In the genomic region with DNA sequence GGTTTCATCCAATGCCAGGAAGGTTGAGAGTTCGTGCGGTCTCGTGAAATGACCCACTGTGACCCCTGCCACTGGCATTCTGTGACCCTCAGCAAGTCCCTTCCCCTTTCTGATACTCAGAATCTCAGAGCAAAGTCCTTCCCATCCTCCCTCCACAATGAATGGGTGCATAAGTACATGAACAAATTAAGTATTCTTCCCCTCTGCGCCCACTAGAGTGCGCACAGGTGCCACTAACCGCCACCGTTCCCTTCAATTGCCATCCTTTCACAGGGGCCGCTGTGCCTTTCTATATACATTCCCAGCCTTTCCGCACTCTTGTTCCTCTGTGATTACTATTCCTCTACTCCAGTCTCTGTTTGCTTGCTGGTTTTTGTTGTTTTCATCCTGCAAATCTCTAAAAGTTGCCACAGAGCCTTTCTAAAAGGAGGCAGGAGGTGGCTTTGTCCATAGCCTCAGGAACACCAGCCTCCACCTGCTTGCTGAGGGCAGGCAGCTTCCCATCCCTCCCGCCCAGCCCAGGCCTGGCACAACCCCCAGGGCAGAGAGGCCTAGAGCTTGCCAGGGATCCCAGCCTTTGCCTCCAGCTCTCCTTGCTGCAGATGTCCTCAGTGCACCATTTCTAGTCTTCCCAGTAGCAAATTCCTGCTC, we compare ENCODE assay signal across 1 cellular context.
TF ChIP-seq lines count a peak whose summit lies in the region.

No MANE protein-coding gene starts in this region.

TF ChIP-seq in GM12878, 131 proteins besides CTCF, POLR2A, EP300 and RAD21 (continued from another document and continues in another):
- TF ChIP-seq, protein P1, sequence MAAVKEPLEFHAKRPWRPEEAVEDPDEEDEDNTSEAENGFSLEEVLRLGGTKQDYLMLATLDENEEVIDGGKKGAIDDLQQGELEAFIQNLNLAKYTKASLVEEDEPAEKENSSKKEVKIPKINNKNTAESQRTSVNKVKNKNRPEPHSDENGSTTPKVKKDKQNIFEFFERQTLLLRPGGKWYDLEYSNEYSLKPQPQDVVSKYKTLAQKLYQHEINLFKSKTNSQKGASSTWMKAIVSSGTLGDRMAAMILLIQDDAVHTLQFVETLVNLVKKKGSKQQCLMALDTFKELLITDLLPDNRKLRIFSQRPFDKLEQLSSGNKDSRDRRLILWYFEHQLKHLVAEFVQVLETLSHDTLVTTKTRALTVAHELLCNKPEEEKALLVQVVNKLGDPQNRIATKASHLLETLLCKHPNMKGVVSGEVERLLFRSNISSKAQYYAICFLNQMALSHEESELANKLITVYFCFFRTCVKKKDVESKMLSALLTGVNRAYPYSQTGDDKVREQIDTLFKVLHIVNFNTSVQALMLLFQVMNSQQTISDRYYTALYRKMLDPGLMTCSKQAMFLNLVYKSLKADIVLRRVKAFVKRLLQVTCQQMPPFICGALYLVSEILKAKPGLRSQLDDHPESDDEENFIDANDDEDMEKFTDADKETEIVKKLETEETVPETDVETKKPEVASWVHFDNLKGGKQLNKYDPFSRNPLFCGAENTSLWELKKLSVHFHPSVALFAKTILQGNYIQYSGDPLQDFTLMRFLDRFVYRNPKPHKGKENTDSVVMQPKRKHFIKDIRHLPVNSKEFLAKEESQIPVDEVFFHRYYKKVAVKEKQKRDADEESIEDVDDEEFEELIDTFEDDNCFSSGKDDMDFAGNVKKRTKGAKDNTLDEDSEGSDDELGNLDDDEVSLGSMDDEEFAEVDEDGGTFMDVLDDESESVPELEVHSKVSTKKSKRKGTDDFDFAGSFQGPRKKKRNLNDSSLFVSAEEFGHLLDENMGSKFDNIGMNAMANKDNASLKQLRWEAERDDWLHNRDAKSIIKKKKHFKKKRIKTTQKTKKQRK (IDR thresholded peaks at IDR 0.05; ENCODE audit: low read depth, low read length) = no peak
- TF ChIP-seq POLR2AphosphoS2 (IDR thresholded peaks at IDR 0.05; ENCODE audit: low read depth, low read length) (no peak), MYC (IDR thresholded peaks at IDR 0.05; ENCODE audit: insufficient read depth, insufficient read length, insufficient replicate concordance, low read length, severe bottlenecking) (no peak), IKZF2 (IDR thresholded peaks at IDR 0.05) (0 out of 4 replicates have a peak, but pooled peaks of 1 of the 2 experiments have one; percentile 21), STAT1 (conservative IDR thresholded peaks at IDR 0.05) (no peak), HCFC1 (IDR thresholded peaks at IDR 0.05; ENCODE audit: low read length) (no peak), ZNF622 (IDR thresholded peaks at IDR 0.05) (no peak), GATAD2B (conservative IDR thresholded peaks at IDR 0.05; ENCODE audit: low read depth) (no peak), MTA2 (IDR thresholded peaks at IDR 0.05; ENCODE audit: low read depth) (no peak), ESRRA (IDR thresholded peaks at IDR 0.05; ENCODE audit: low read length) (no peak), RAD51 (IDR thresholded peaks at IDR 0.05) (no peak), NR2C1 (IDR thresholded peaks at IDR 0.05) (no peak), LARP7 (IDR thresholded peaks at IDR 0.05) (peak; percentile 50; the same call in 1 of the 2 replicates), SUPT20H (IDR thresholded peaks at IDR 0.05; ENCODE audit: borderline replicate concordance, control insufficient read depth, low read depth, low read length) (no peak), ZBED1 (IDR thresholded peaks at IDR 0.05; ENCODE audit: borderline replicate concordance) (no peak), MEF2A (IDR thresholded peaks at IDR 0.05; ENCODE audit: insufficient read depth, low read depth, low read length) (no peak), ATF7 (IDR thresholded peaks at IDR 0.05; ENCODE audit: low read depth) (no peak), CBX3 (IDR thresholded peaks at IDR 0.05; ENCODE audit: borderline replicate concordance, low read depth) (no peak), KLF5 (IDR thresholded peaks at IDR 0.05; ENCODE audit: partially characterized antibody) (no peak), TARDBP (IDR thresholded peaks at IDR 0.05; ENCODE audit: borderline replicate concordance) (no peak), MXI1 (IDR thresholded peaks at IDR 0.05; ENCODE audit: low read depth, low read length) (no peak), ZNF217 (IDR thresholded peaks at IDR 0.05) (no peak), ZNF384 (IDR thresholded peaks at IDR 0.05; ENCODE audit: borderline replicate concordance, low read depth, low read length) (no peak), IRF4 (IDR thresholded peaks at IDR 0.05; ENCODE audit: low read depth, low read length) (no peak), YBX1 (IDR thresholded peaks at IDR 0.05) (no peak), YY1 (IDR thresholded peaks at IDR 0.05; ENCODE audit: low read depth, low read length) (0 out of 2 replicates have a peak, but pooled peaks have one; percentile 28), TAF1 (IDR thresholded peaks at IDR 0.05; ENCODE audit: borderline replicate concordance, low read depth, low read length) (no peak), JUND (IDR thresholded peaks at IDR 0.05; ENCODE audit: low read depth, low read length) (no peak), ZZZ3 (IDR thresholded peaks at IDR 0.05; ENCODE audit: control insufficient read depth, insufficient read length, low read depth) (no peak), SUZ12 (IDR thresholded peaks at IDR 0.05; ENCODE audit: unreplicated experiment) (no peak), BHLHE40 (IDR thresholded peaks at IDR 0.05; ENCODE audit: borderline replicate concordance in 1 of 2, low read depth in 2 of 2, low read length in 1 of 2) (no peak), NFIC (IDR thresholded peaks at IDR 0.05; ENCODE audit: low read depth, low read length) (no peak), RBBP5 (conservative IDR thresholded peaks at IDR 0.05) (no peak), ZSCAN29 (IDR thresholded peaks at IDR 0.05) (no peak)
- TF ChIP-seq, protein P2, sequence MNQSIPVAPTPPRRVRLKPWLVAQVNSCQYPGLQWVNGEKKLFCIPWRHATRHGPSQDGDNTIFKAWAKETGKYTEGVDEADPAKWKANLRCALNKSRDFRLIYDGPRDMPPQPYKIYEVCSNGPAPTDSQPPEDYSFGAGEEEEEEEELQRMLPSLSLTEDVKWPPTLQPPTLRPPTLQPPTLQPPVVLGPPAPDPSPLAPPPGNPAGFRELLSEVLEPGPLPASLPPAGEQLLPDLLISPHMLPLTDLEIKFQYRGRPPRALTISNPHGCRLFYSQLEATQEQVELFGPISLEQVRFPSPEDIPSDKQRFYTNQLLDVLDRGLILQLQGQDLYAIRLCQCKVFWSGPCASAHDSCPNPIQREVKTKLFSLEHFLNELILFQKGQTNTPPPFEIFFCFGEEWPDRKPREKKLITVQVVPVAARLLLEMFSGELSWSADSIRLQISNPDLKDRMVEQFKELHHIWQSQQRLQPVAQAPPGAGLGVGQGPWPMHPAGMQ (IDR thresholded peaks at IDR 0.05; ENCODE audit: borderline replicate concordance) = no peak
- TF ChIP-seq, protein P3, sequence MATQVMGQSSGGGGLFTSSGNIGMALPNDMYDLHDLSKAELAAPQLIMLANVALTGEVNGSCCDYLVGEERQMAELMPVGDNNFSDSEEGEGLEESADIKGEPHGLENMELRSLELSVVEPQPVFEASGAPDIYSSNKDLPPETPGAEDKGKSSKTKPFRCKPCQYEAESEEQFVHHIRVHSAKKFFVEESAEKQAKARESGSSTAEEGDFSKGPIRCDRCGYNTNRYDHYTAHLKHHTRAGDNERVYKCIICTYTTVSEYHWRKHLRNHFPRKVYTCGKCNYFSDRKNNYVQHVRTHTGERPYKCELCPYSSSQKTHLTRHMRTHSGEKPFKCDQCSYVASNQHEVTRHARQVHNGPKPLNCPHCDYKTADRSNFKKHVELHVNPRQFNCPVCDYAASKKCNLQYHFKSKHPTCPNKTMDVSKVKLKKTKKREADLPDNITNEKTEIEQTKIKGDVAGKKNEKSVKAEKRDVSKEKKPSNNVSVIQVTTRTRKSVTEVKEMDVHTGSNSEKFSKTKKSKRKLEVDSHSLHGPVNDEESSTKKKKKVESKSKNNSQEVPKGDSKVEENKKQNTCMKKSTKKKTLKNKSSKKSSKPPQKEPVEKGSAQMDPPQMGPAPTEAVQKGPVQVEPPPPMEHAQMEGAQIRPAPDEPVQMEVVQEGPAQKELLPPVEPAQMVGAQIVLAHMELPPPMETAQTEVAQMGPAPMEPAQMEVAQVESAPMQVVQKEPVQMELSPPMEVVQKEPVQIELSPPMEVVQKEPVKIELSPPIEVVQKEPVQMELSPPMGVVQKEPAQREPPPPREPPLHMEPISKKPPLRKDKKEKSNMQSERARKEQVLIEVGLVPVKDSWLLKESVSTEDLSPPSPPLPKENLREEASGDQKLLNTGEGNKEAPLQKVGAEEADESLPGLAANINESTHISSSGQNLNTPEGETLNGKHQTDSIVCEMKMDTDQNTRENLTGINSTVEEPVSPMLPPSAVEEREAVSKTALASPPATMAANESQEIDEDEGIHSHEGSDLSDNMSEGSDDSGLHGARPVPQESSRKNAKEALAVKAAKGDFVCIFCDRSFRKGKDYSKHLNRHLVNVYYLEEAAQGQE (IDR thresholded peaks at IDR 0.05; ENCODE audit: low read depth, low read length) = no peak
- TF ChIP-seq, protein P4, sequence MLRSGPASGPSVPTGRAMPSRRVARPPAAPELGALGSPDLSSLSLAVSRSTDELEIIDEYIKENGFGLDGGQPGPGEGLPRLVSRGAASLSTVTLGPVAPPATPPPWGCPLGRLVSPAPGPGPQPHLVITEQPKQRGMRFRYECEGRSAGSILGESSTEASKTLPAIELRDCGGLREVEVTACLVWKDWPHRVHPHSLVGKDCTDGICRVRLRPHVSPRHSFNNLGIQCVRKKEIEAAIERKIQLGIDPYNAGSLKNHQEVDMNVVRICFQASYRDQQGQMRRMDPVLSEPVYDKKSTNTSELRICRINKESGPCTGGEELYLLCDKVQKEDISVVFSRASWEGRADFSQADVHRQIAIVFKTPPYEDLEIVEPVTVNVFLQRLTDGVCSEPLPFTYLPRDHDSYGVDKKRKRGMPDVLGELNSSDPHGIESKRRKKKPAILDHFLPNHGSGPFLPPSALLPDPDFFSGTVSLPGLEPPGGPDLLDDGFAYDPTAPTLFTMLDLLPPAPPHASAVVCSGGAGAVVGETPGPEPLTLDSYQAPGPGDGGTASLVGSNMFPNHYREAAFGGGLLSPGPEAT (IDR thresholded peaks at IDR 0.05; ENCODE audit: low read depth) = no peak
- TF ChIP-seq, protein P5, sequence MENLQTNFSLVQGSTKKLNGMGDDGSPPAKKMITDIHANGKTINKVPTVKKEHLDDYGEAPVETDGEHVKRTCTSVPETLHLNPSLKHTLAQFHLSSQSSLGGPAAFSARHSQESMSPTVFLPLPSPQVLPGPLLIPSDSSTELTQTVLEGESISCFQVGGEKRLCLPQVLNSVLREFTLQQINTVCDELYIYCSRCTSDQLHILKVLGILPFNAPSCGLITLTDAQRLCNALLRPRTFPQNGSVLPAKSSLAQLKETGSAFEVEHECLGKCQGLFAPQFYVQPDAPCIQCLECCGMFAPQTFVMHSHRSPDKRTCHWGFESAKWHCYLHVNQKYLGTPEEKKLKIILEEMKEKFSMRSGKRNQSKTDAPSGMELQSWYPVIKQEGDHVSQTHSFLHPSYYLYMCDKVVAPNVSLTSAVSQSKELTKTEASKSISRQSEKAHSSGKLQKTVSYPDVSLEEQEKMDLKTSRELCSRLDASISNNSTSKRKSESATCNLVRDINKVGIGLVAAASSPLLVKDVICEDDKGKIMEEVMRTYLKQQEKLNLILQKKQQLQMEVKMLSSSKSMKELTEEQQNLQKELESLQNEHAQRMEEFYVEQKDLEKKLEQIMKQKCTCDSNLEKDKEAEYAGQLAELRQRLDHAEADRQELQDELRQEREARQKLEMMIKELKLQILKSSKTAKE (IDR thresholded peaks at IDR 0.05; ENCODE audit: low read depth, poor library complexity, severe bottlenecking) = peak; percentile 18
- TF ChIP-seq, protein P6, sequence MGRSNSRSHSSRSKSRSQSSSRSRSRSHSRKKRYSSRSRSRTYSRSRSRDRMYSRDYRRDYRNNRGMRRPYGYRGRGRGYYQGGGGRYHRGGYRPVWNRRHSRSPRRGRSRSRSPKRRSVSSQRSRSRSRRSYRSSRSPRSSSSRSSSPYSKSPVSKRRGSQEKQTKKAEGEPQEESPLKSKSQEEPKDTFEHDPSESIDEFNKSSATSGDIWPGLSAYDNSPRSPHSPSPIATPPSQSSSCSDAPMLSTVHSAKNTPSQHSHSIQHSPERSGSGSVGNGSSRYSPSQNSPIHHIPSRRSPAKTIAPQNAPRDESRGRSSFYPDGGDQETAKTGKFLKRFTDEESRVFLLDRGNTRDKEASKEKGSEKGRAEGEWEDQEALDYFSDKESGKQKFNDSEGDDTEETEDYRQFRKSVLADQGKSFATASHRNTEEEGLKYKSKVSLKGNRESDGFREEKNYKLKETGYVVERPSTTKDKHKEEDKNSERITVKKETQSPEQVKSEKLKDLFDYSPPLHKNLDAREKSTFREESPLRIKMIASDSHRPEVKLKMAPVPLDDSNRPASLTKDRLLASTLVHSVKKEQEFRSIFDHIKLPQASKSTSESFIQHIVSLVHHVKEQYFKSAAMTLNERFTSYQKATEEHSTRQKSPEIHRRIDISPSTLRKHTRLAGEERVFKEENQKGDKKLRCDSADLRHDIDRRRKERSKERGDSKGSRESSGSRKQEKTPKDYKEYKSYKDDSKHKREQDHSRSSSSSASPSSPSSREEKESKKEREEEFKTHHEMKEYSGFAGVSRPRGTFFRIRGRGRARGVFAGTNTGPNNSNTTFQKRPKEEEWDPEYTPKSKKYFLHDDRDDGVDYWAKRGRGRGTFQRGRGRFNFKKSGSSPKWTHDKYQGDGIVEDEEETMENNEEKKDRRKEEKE (IDR thresholded peaks at IDR 0.05) = no peak
- TF ChIP-seq, protein P7, sequence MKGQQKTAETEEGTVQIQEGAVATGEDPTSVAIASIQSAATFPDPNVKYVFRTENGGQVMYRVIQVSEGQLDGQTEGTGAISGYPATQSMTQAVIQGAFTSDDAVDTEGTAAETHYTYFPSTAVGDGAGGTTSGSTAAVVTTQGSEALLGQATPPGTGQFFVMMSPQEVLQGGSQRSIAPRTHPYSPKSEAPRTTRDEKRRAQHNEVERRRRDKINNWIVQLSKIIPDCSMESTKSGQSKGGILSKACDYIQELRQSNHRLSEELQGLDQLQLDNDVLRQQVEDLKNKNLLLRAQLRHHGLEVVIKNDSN (IDR thresholded peaks at IDR 0.05; ENCODE audit: borderline replicate concordance, extremely low read length, insufficient read depth, low read depth, low read length) = no peak
